Comparison of ENCODE assay signal across 1 cellular context in the genomic region with DNA sequence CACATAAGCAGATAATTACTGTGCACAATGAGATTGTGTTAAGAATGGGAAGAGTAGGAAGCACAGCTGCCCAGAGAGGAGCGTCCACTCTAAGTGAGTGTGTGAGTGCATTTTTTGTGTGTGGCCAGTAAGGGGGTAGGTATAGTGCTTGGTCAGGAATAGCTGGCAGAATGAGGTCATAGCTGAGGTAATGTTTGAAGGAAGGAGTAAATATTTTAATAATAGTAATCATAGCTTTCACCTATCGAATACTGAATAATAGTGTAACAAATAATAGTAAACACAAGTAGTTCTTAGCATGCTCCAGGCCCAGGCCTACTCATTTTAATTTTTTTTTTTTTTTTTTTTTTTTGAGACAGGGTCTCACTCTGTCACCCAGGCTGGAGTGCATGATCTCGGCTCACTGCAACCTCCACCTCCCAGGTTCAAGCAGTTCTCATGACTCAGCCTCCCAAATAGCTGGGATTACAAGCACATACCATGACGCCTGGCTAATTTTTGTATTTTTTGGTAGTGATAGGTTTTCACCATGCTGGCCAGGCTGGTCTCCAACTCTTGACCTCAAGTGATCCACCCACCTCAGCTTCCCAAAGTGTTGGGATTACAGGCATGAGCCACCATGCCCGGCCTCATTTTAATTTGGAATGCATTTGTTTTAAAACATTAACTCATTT. TPM values are rescaled to one million over a fixed set of nuclear protein-coding genes. Genes with fewer than 3 reads are reported as not detected.
"Had no signal": no experiment of that assay in that cellular context is flagged by ENCODE, and none has a peak within 500 bp of the region (broad histone marks: within the 10 kb centered on the region; RNA-seq: fewer than 3 reads in every experiment).

No MANE protein-coding gene starts in this region.

RNA-seq across cellular contexts. Expression of a gene that starts 49.0 kb away (rescaled TPM):
- total RNA-seq: activated CD4-positive, alpha-beta memory T cell treated with anti-CD3 and anti-CD28 coated beads, Interleukin-2, amount 10 ng/mL, durations not matched to agents 7 days and 5 days had no signal
